ENCODE assay signal across 10 cellular contexts in genomic region chr9:37378613-37379004, GRCh38.
"Had no signal": no experiment of that assay in that cellular context is flagged by ENCODE, and none has a peak within 500 bp of the region (broad histone marks: within the 10 kb centered on the region; RNA-seq: fewer than 3 reads in every experiment).

No MANE protein-coding gene starts in this region.

- H3K9me3 Mint-ChIP-seq: naive thymus-derived CD8-positive, alpha-beta T cell had no signal

- H3K9me3 ChIP-seq: neutrophil, transverse colon had no signal

- H3K4me3 Mint-ChIP-seq: naive thymus-derived CD8-positive, alpha-beta T cell had no signal

- ATAC-seq: left lobe of liver; naive thymus-derived CD8-positive, alpha-beta T cell had no signal

- H3K4me1 ChIP-seq: transverse colon had no signal

- H3K4me3 ChIP-seq: transverse colon had no signal

- DNase-seq: activated CD4-positive, CD25-positive, alpha-beta regulatory T cell treated with anti-CD3 and anti-CD28 coated beads, Interleukin-2, amount 50 U/mL, for 72 hours; activated naive CD4-positive, alpha-beta T cell treated with anti-CD3 and anti-CD28 coated beads, Interleukin-2, amount 50 U/mL, for 16 hours; activated T-cell treated with anti-CD3 and anti-CD28 coated beads for 4 hours; islet precursor cell; naive thymus-derived CD8-positive, alpha-beta T cell; stimulated activated naive CD4-positive, alpha-beta T cell; T-helper 9 cell; transverse colon had no signal

- H3K36me3 ChIP-seq: neutrophil, transverse colon had no signal

- H3K27me3 ChIP-seq: transverse colon had no signal

- H3K27ac ChIP-seq: neutrophil, transverse colon had no signal
